3 cellular contexts compared by ENCODE assay signal in genomic region chr10:97298223-97298571, GRCh38.
A peak's percentile ranks its signal among the peaks of the same experiment; 100 is the strongest.
TF ChIP-seq lines count a peak whose summit lies in the region.

No MANE protein-coding gene starts in this region.

TF ChIP-seq in A549, 52 proteins besides CTCF, POLR2A, EP300 and RAD21:
- no peak for TF ChIP-seq JUNB (IDR thresholded peaks at IDR 0.05)

TF ChIP-seq in HepG2, 621 proteins besides CTCF, POLR2A, EP300 and RAD21:
- no peak for TF ChIP-seq FOSL2 (CRISPR knock-in tag; IDR thresholded peaks at IDR 0.05)
- no peak for TF ChIP-seq ZBTB37 (CRISPR knock-in tag; IDR thresholded peaks at IDR 0.05)
- no peak for TF ChIP-seq SETDB1 (CRISPR knock-in tag; IDR thresholded peaks at IDR 0.05; ENCODE audit: borderline replicate concordance)
- TF ChIP-seq PPARG (CRISPR knock-in tag; conservative IDR thresholded peaks at IDR 0.05) = 0 out of 2 replicates have a peak, but pooled peaks have one; percentile 1
- no peak for TF ChIP-seq ZNF333 (CRISPR knock-in tag; IDR thresholded peaks at IDR 0.05; ENCODE audit: borderline replicate concordance)
- TF ChIP-seq NR2F6 (IDR thresholded peaks at IDR 0.05) = 0 out of 2 replicates have a peak, but pooled peaks have one; percentile 1
- TF ChIP-seq NR2F6 (CRISPR knock-in tag; IDR thresholded peaks at IDR 0.05) = no peak
- TF ChIP-seq DR1 (CRISPR knock-in tag; IDR thresholded peaks at IDR 0.05) = no peak
- peak; percentile 31; the same call in 1 of the 2 replicates for TF ChIP-seq PATZ1 (CRISPR knock-in tag; IDR thresholded peaks at IDR 0.05)
- TF ChIP-seq EED (CRISPR knock-in tag; IDR thresholded peaks at IDR 0.05) = no peak
- TF ChIP-seq ZNF704 (CRISPR knock-in tag; IDR thresholded peaks at IDR 0.05; ENCODE audit: borderline replicate concordance) = no peak
- TF ChIP-seq DMTF1 (CRISPR knock-in tag; IDR thresholded peaks at IDR 0.05) = no peak
- no peak for TF ChIP-seq RBM39 (IDR thresholded peaks at IDR 0.05; ENCODE audit: low read depth, low read length, poor library complexity, severe bottlenecking)

TF ChIP-seq in SK-N-SH treated with all-trans-retinoic acid at 6 μM for 48 hours, 23 proteins besides CTCF, POLR2A, EP300 and RAD21:
- TF ChIP-seq ISL1 (CRISPR knock-in tag; IDR thresholded peaks at IDR 0.05) = no peak
- TF ChIP-seq TSHZ2 (CRISPR knock-in tag; IDR thresholded peaks at IDR 0.05) = no peak
- TF ChIP-seq TOX (CRISPR knock-in tag; IDR thresholded peaks at IDR 0.05; ENCODE audit: borderline replicate concordance) = no peak
- no peak for TF ChIP-seq BACH2 (CRISPR knock-in tag; IDR thresholded peaks at IDR 0.05; ENCODE audit: borderline replicate concordance)
- TF ChIP-seq ZNF565 (CRISPR knock-in tag; conservative IDR thresholded peaks at IDR 0.05; ENCODE audit: low read depth) = no peak
- TF ChIP-seq TCF4 (CRISPR knock-in tag; IDR thresholded peaks at IDR 0.05; ENCODE audit: borderline replicate concordance) = no peak
- TF ChIP-seq ARNTL (CRISPR knock-in tag; IDR thresholded peaks at IDR 0.05; ENCODE audit: borderline replicate concordance, low read depth) = no peak
- TF ChIP-seq ZFP3 (CRISPR knock-in tag; IDR thresholded peaks at IDR 0.05) = no peak
- no peak for TF ChIP-seq PATZ1 (CRISPR knock-in tag; IDR thresholded peaks at IDR 0.05; ENCODE audit: borderline replicate concordance)
- TF ChIP-seq CSDC2 (CRISPR knock-in tag; IDR thresholded peaks at IDR 0.05) = no peak
- no peak for TF ChIP-seq ESRRG (CRISPR knock-in tag; IDR thresholded peaks at IDR 0.05)
- TF ChIP-seq CREB5 (CRISPR knock-in tag; IDR thresholded peaks at IDR 0.05; ENCODE audit: low read depth) = no peak
- no peak for TF ChIP-seq ZNF70 (CRISPR knock-in tag; IDR thresholded peaks at IDR 0.05)
- no peak for TF ChIP-seq CSRNP3 (CRISPR knock-in tag; IDR thresholded peaks at IDR 0.05)
- no peak for TF ChIP-seq GLIS3 (CRISPR knock-in tag; IDR thresholded peaks at IDR 0.05)
- no peak for TF ChIP-seq ZNF8 (CRISPR knock-in tag; IDR thresholded peaks at IDR 0.05)
